Comparison of ENCODE assay signal across 19 cellular contexts in the genomic region with DNA sequence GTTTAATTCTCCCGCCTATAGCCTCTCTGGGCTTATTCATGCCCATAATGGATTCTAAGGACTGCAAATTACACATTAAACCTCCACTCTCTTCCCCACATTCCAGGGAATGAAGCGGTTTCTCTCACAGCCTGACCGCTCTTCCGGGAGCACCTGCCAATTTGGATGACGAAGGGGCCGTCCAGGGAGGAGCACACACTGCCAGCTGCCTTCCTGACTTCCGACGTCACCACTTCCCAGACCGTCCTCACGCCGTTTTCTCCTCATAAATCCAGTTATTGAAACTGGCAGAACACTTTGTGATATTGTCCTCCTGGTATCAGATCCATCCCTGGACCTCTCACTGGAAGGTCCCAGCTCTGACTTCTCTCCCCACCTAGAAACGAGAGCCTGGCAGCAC.
A peak's percentile ranks its signal among the peaks of the same experiment; 100 is the strongest.
DNase-seq lines count a peak whose midpoint lies in the region; ATAC-seq and TF ChIP-seq lines count a peak whose summit lies in the region.
"Had no signal": no experiment of that assay in that cellular context is flagged by ENCODE, and none has a peak within 500 bp of the region (broad histone marks: within the 10 kb centered on the region; RNA-seq: fewer than 3 reads in every experiment).

No MANE protein-coding gene starts in this region.

- H3K4me2 ChIP-seq in skeletal muscle satellite cell (ENCODE audit: low read length) (peak overlapping the region; percentile 39), OCI-LY7 (ENCODE audit: low read length) (no peak overlapping the region)

- no peak overlapping the region for H3K4me3 Mint-ChIP-seq in activated naive CD4-positive, alpha-beta T cell treated with anti-CD3 and anti-CD28 coated beads, Interleukin-2, amount 10 ng/mL, durations not matched to agents 7 days and 5 days
- H3K4me3 Mint-ChIP-seq: activated naive CD4-positive, alpha-beta T cell treated with anti-CD3 and anti-CD28 coated beads, Interleukin-2, amount 50 U/mL, for 24 hours; CD8-positive, alpha-beta T cell; H9; T-cell had no signal

- no peaks in the 10 kb centered on the region for H3K79me2 ChIP-seq in OCI-LY7 (ENCODE audit: insufficient read depth, low read depth, low read length)

- H3K4me1 Mint-ChIP-seq in activated naive CD4-positive, alpha-beta T cell treated with anti-CD3 and anti-CD28 coated beads, Interleukin-2, amount 10 ng/mL, durations not matched to agents 7 days and 5 days, result no peaks in the 10 kb centered on the region
- H3K4me1 Mint-ChIP-seq: activated naive CD4-positive, alpha-beta T cell treated with anti-CD3 and anti-CD28 coated beads, Interleukin-2, amount 50 U/mL, for 24 hours; T-cell had no signal

- intact Hi-C loops in right cardiac atrium (cut with DNase I), result no loop called here
- intact Hi-C loops in OCI-LY7 (cut with micrococcal nuclease; ENCODE audit: unreplicated experiment), result no loop called here

- H3K27ac ChIP-seq in right cardiac atrium (ENCODE audit: low read length) (no peak overlapping the region), OCI-LY7 (ENCODE audit: low read depth, low read length, poor library complexity, severe bottlenecking) (no peak overlapping the region)
- H3K27ac ChIP-seq: 22Rv1, gastroesophageal sphincter, suprapubic skin had no signal

- H3K27ac Mint-ChIP-seq in activated naive CD4-positive, alpha-beta T cell treated with anti-CD3 and anti-CD28 coated beads, Interleukin-2, amount 50 U/mL, for 72 hours, result peak overlapping the region; percentile 4 to 77
- H3K27ac Mint-ChIP-seq in activated naive CD4-positive, alpha-beta T cell treated with anti-CD3 and anti-CD28 coated beads, Interleukin-2, amount 10 ng/mL, durations not matched to agents 7 days and 5 days, result no peak overlapping the region
- H3K27ac Mint-ChIP-seq: activated naive CD4-positive, alpha-beta T cell treated with anti-CD3 and anti-CD28 coated beads, Interleukin-2, amount 50 U/mL, for 24 hours; CD8-positive, alpha-beta T cell; H9; T-cell had no signal

- no TSS peak for BruUV-seq in OCI-LY7 (replicated peaks; lab: Mats Ljungman, UMichigan)

- H3K36me3 Mint-ChIP-seq in activated naive CD4-positive, alpha-beta T cell treated with anti-CD3 and anti-CD28 coated beads, Interleukin-2, amount 50 U/mL, for 72 hours, result no peaks in the 10 kb centered on the region
- no peaks in the 10 kb centered on the region for H3K36me3 Mint-ChIP-seq in activated naive CD4-positive, alpha-beta T cell treated with anti-CD3 and anti-CD28 coated beads, Interleukin-2, amount 10 ng/mL, durations not matched to agents 7 days and 5 days
- H3K36me3 Mint-ChIP-seq: CD8-positive, alpha-beta T cell; T-cell had no signal

- no peak for TF ChIP-seq CTCF in OCI-LY7 (conservative IDR thresholded peaks at IDR 0.05; ENCODE audit: low read length)

- H3K36me3 ChIP-seq in skeletal muscle satellite cell (ENCODE audit: insufficient read depth, low read length) (no peaks in the 10 kb centered on the region), OCI-LY7 (ENCODE audit: insufficient read depth, low read length) (no peaks in the 10 kb centered on the region)
- H3K36me3 ChIP-seq: gastroesophageal sphincter, suprapubic skin had no signal

- no peak overlapping the region for H3K4me3 ChIP-seq in right cardiac atrium (ENCODE audit: low read length)
- no peak overlapping the region for H3K4me3 ChIP-seq in skeletal muscle satellite cell (ENCODE audit: low read length)
- H3K4me3 ChIP-seq in OCI-LY7 (ENCODE audit: low read depth, low read length, poor library complexity, severe bottlenecking), result no peak overlapping the region
- H3K4me3 ChIP-seq: gastroesophageal sphincter, K562, suprapubic skin had no signal

- 58% methylated on average over 12 of the region's 12 CpGs for WGBS in right cardiac atrium

- no peak overlapping the region for H2AFZ ChIP-seq in OCI-LY7 (ENCODE audit: low read length)

- CTCF ChIA-PET in activated naive CD4-positive, alpha-beta T cell treated with anti-CD3 and anti-CD28 coated beads, Interleukin-2, amount 10 ng/mL, durations not matched to agents 7 days and 5 days (lab: Charles Lee), result interaction anchor here (1.0 kb wide), 1 partner anchor 11 kb away, joined by 3 read pairs; no protein-coding TSS in a partner anchor
- CTCF ChIA-PET in OCI-LY7 (lab: Charles Lee; ENCODE audit: unreplicated experiment), result no interaction called here

- H3K9me2 ChIP-seq in OCI-LY7 (ENCODE audit: insufficient read depth, low read length), result no peaks in the 10 kb centered on the region

- no peaks in the 10 kb centered on the region for H3K9me3 Mint-ChIP-seq in activated naive CD4-positive, alpha-beta T cell treated with anti-CD3 and anti-CD28 coated beads, Interleukin-2, amount 50 U/mL, for 72 hours
- no peaks in the 10 kb centered on the region for H3K9me3 Mint-ChIP-seq in activated naive CD4-positive, alpha-beta T cell treated with anti-CD3 and anti-CD28 coated beads, Interleukin-2, amount 10 ng/mL, durations not matched to agents 7 days and 5 days
- H3K9me3 Mint-ChIP-seq: activated naive CD4-positive, alpha-beta T cell treated with anti-CD3 and anti-CD28 coated beads, Interleukin-2, amount 50 U/mL, for 24 hours; CD8-positive, alpha-beta T cell; T-cell had no signal

- no peaks in the 10 kb centered on the region for H4K20me1 ChIP-seq in OCI-LY7 (ENCODE audit: insufficient read depth, low read length)

- POLR2A ChIA-PET in OCI-LY7 (lab: Charles Lee), result no interaction called here

- H3K4me1 ChIP-seq in right cardiac atrium (ENCODE audit: control insufficient read depth, insufficient read depth, low read length) (no peaks in the 10 kb centered on the region), skeletal muscle satellite cell (ENCODE audit: control insufficient read depth, insufficient read depth, low read length) (peaks cover 7% of the 10 kb centered on the region), OCI-LY7 (ENCODE audit: insufficient read depth, low read length, poor library complexity, severe bottlenecking) (no peaks in the 10 kb centered on the region)
- H3K4me1 ChIP-seq: gastroesophageal sphincter, suprapubic skin had no signal

- H3K27me3 ChIP-seq in right cardiac atrium (ENCODE audit: control insufficient read depth, insufficient read depth), result no peaks in the 10 kb centered on the region
- peaks cover 17% of the 10 kb centered on the region for H3K27me3 ChIP-seq in skeletal muscle satellite cell (ENCODE audit: control insufficient read depth, insufficient read depth, low read length)
- H3K27me3 ChIP-seq: gastroesophageal sphincter had no signal

- H3K27me3 Mint-ChIP-seq in activated naive CD4-positive, alpha-beta T cell treated with anti-CD3 and anti-CD28 coated beads, Interleukin-2, amount 10 ng/mL, durations not matched to agents 7 days and 5 days, result peaks cover 35% of the 10 kb centered on the region

- no peaks in the 10 kb centered on the region for H3K9me3 ChIP-seq in right cardiac atrium (ENCODE audit: control insufficient read depth, low read length)
- H3K9me3 ChIP-seq in skeletal muscle satellite cell (replicated peaks; ENCODE audit: low read length), result no peaks in the 10 kb centered on the region
- no peaks in the 10 kb centered on the region for H3K9me3 ChIP-seq in OCI-LY7 (ENCODE audit: low read length)
- H3K9me3 ChIP-seq: gastroesophageal sphincter, suprapubic skin had no signal

- H3K9ac ChIP-seq in skeletal muscle satellite cell (ENCODE audit: low read depth, low read length), result no peak overlapping the region

- no peak for ATAC-seq in activated naive CD4-positive, alpha-beta T cell treated with anti-CD3 and anti-CD28 coated beads, Interleukin-2, amount 50 U/mL, for 72 hours
- ATAC-seq in right cardiac atrium, result peak; percentile 42
- ATAC-seq: activated CD4-positive, CD25-positive, alpha-beta regulatory T cell treated with anti-CD3 and anti-CD28 coated beads, Interleukin-2, amount 50 U/mL, for 24 hours; CD8-positive, alpha-beta T cell; gastroesophageal sphincter; K562; T-cell had no signal

- no peak for DNase-seq in activated naive CD4-positive, alpha-beta T cell treated with anti-CD3 and anti-CD28 coated beads, Interleukin-2, amount 50 U/mL, for 72 hours (ENCODE audit: low spot score in 2 of 2)
- no peak for DNase-seq in activated naive CD4-positive, alpha-beta T cell treated with anti-CD3 and anti-CD28 coated beads, Interleukin-2, amount 10 ng/mL, durations not matched to agents 7 days and 5 days
- DNase-seq in SW480 (ENCODE audit: low spot score) (peak; percentile 31), right cardiac atrium (peak in 1 of 3 donors; percentile 70), OCI-LY7 (ENCODE audit: low spot score) (no peak), NCI-H748 treated with DMSO at 0.1 percent for 48 hours (lab: John Stamatoyannopoulos, UW) (no peak)
- no peak for DNase-seq in stimulated activated CD4-positive, alpha-beta T cell treated with anti-CD3 and anti-CD28 coated beads, Interleukin-4, amount 100 ng/mL, for 1 hour
- DNase-seq: activated CD8-positive, alpha-beta memory T cell treated with anti-CD3 and anti-CD28 coated beads, Interleukin-2, amount 50 U/mL, for 48 hours; CD8-positive, alpha-beta T cell; central memory CD4-positive, alpha-beta T cell; H9; T-cell had no signal

Comparison
In these comparisons a context has a peak if more than half of its experiments do, and no peak if none do; other contexts are left out.
1. ATAC-seq: peak in right cardiac atrium (2 of 2); none in activated naive CD4-positive, alpha-beta T cell treated with anti-CD3 and anti-CD28 coated beads, Interleukin-2, amount 50 U/mL, for 72 hours (0 of 2).